8 cellular contexts compared by ENCODE assay signal in genomic region chr1:171740356-171740863, GRCh38. TPM values are rescaled to one million over a fixed set of nuclear protein-coding genes. Genes with fewer than 3 reads are reported as not detected.
DNase-seq lines count a peak whose midpoint lies in the region; ATAC-seq and TF ChIP-seq lines count a peak whose summit lies in the region.

No MANE protein-coding gene starts in this region.

- H3K4me3 ChIP-seq in hepatocyte (no peak overlapping the region), thoracic aorta (peak overlapping the region; percentile 98), suprapubic skin (no peak overlapping the region)

- H3K36me3 Mint-ChIP-seq in activated T-cell treated with anti-CD3 and anti-CD28 coated beads, Interleukin-2, amount 50 U/mL, for 72 hours (ENCODE audit: insufficient read depth in 2 of 2) = peaks cover 11 to 12% of the 10 kb centered on the region in 2 donors
- H3K36me3 Mint-ChIP-seq in activated CD4-positive, alpha-beta memory T cell treated with anti-CD3 and anti-CD28 coated beads, Interleukin-2, amount 10 ng/mL, durations not matched to agents 7 days and 5 days (ENCODE audit: low read depth) = peaks cover 45% of the 10 kb centered on the region

- 82% methylated on average over 2 of the region's 2 CpGs for WGBS in hepatocyte (ENCODE audit: low lambda C conversion rate, missing lambda C conversion rate)
- WGBS in suprapubic skin = 78% methylated on average over 2 of the region's 2 CpGs

- TF ChIP-seq POLR2A in suprapubic skin (IDR thresholded peaks at IDR 0.05) = no peak

- ATAC-seq in activated T-cell treated with anti-CD3 and anti-CD28 coated beads, Interleukin-2, amount 50 U/mL, for 72 hours (replicated peaks in 1 of 2) = no peak
- ATAC-seq in thoracic aorta (ENCODE audit: insufficient number of reproducible peaks, low FRiP score, low read depth) (no peak), GM19467 (IDR thresholded peaks at IDR 0.05; ENCODE audit: unreplicated experiment) (no peak)

- H3K4me3 Mint-ChIP-seq in activated T-cell treated with anti-CD3 and anti-CD28 coated beads, Interleukin-2, amount 50 U/mL, for 72 hours = peak overlapping the region; percentile 99
- peak overlapping the region; percentile 99 for H3K4me3 Mint-ChIP-seq in activated CD4-positive, alpha-beta memory T cell treated with anti-CD3 and anti-CD28 coated beads, Interleukin-2, amount 10 ng/mL, durations not matched to agents 7 days and 5 days

- H3K27ac Mint-ChIP-seq in activated T-cell treated with anti-CD3 and anti-CD28 coated beads, Interleukin-2, amount 50 U/mL, for 72 hours = peak overlapping the region; percentile 91
- H3K27ac Mint-ChIP-seq in activated CD4-positive, alpha-beta memory T cell treated with anti-CD3 and anti-CD28 coated beads, Interleukin-2, amount 10 ng/mL, durations not matched to agents 7 days and 5 days = peak overlapping the region; percentile 100

- TF ChIP-seq CTCF in hepatocyte (IDR thresholded peaks at IDR 0.05; ENCODE audit: poor library complexity) = no peak
- no peak for TF ChIP-seq CTCF in thoracic aorta (IDR thresholded peaks at IDR 0.05)
- no peak for TF ChIP-seq CTCF in suprapubic skin (IDR thresholded peaks at IDR 0.05)

- no peaks in the 10 kb centered on the region for H3K9me3 Mint-ChIP-seq in activated T-cell treated with anti-CD3 and anti-CD28 coated beads, Interleukin-2, amount 50 U/mL, for 72 hours
- H3K9me3 Mint-ChIP-seq in activated CD4-positive, alpha-beta memory T cell treated with anti-CD3 and anti-CD28 coated beads, Interleukin-2, amount 10 ng/mL, durations not matched to agents 7 days and 5 days = no peaks in the 10 kb centered on the region

- H3K27me3 Mint-ChIP-seq in activated T-cell treated with anti-CD3 and anti-CD28 coated beads, Interleukin-2, amount 50 U/mL, for 72 hours (ENCODE audit: low read depth) = no peaks in the 10 kb centered on the region
- no peaks in the 10 kb centered on the region for H3K27me3 Mint-ChIP-seq in activated CD4-positive, alpha-beta memory T cell treated with anti-CD3 and anti-CD28 coated beads, Interleukin-2, amount 10 ng/mL, durations not matched to agents 7 days and 5 days

- peaks cover 10% of the 10 kb centered on the region for H3K79me2 ChIP-seq in hepatocyte

- no peaks in the 10 kb centered on the region for H3K9me2 ChIP-seq in hepatocyte (replicated peaks; ENCODE audit: insufficient read depth)

- no peaks in the 10 kb centered on the region for H3K27me3 ChIP-seq in hepatocyte
- H3K27me3 ChIP-seq in thoracic aorta (replicated peaks; ENCODE audit: insufficient read depth) = no peaks in the 10 kb centered on the region
- no peaks in the 10 kb centered on the region for H3K27me3 ChIP-seq in suprapubic skin

- H3K36me3 ChIP-seq in hepatocyte (replicated peaks; ENCODE audit: insufficient read depth, low read depth) = no peaks in the 10 kb centered on the region
- H3K36me3 ChIP-seq in thoracic aorta = peaks cover 12% of the 10 kb centered on the region
- peaks cover 16% of the 10 kb centered on the region for H3K36me3 ChIP-seq in suprapubic skin

- POLR2A ChIA-PET in activated CD4-positive, alpha-beta memory T cell treated with anti-CD3 and anti-CD28 coated beads, Interleukin-2, amount 10 ng/mL, durations not matched to agents 7 days and 5 days (lab: Charles Lee) = interaction anchor here (1.1 to 6.0 kb wide), 14 partner anchors 11 to 254 kb away, joined by 3 to 108 read pairs (median 6); partner anchors contain the start of genes METTL13 and PRRC2C

- H3K4me1 ChIP-seq in hepatocyte (ENCODE audit: insufficient read depth) (no peaks in the 10 kb centered on the region), thoracic aorta (ENCODE audit: control insufficient read depth in 1 of 2, low read depth in 2 of 2) (peaks cover 27 to 56% of the 10 kb centered on the region in 2 donors), suprapubic skin (peaks cover 35% of the 10 kb centered on the region)

- CTCF ChIA-PET in activated CD4-positive, alpha-beta memory T cell treated with anti-CD3 and anti-CD28 coated beads, Interleukin-2, amount 10 ng/mL, durations not matched to agents 7 days and 5 days (lab: Charles Lee) = interaction anchor here (1.0 to 2.6 kb wide), 6 partner anchors 61 to 255 kb away, joined by 3 to 12 read pairs (median 6); partner anchors contain the start of gene PRRC2C

- no peak overlapping the region for H2AFZ ChIP-seq in hepatocyte

- H3K27ac ChIP-seq in hepatocyte (no peak overlapping the region), thoracic aorta (peak overlapping the region in 1 of 2 donors; percentile 92), suprapubic skin (no peak overlapping the region)

- H3K9me3 ChIP-seq in hepatocyte (ENCODE audit: low read depth) (no peaks in the 10 kb centered on the region), thoracic aorta (no peaks in the 10 kb centered on the region), suprapubic skin (no peaks in the 10 kb centered on the region)

- H3K4me2 ChIP-seq in hepatocyte = peak overlapping the region; percentile 84

- H4K20me1 ChIP-seq in hepatocyte (ENCODE audit: insufficient read depth, poor library complexity, severe bottlenecking) = no peaks in the 10 kb centered on the region

- no peak for TF ChIP-seq EP300 in suprapubic skin (IDR thresholded peaks at IDR 0.05)

- peaks cover 54% of the 10 kb centered on the region for H3K4me1 Mint-ChIP-seq in activated T-cell treated with anti-CD3 and anti-CD28 coated beads, Interleukin-2, amount 50 U/mL, for 72 hours (ENCODE audit: low read depth)
- peaks cover 51% of the 10 kb centered on the region for H3K4me1 Mint-ChIP-seq in activated CD4-positive, alpha-beta memory T cell treated with anti-CD3 and anti-CD28 coated beads, Interleukin-2, amount 10 ng/mL, durations not matched to agents 7 days and 5 days

- no peak for DNase-seq in activated T-cell treated with anti-CD3 and anti-CD28 coated beads, Interleukin-2, amount 50 U/mL, for 72 hours
- DNase-seq in activated T-cell treated with anti-CD3 and anti-CD28 coated beads for 4 hours (no peak), hepatocyte (ENCODE audit: low spot score) (no peak), thoracic aorta (ENCODE audit: low spot score) (no peak), NCI-H510A (lab: John Stamatoyannopoulos, UW) (no peak), suprapubic skin (ENCODE audit: low spot score in 2 of 2) (no peak)
- no peak for DNase-seq in activated CD4-positive, alpha-beta memory T cell treated with anti-CD3 and anti-CD28 coated beads, Interleukin-2, amount 10 ng/mL, durations not matched to agents 7 days and 5 days

RNA-seq across cellular contexts. Expression of gene VAMP4, which starts 1.5 kb away (rescaled TPM):
- total RNA-seq in activated T-cell treated with anti-CD3 and anti-CD28 coated beads, Interleukin-2, amount 50 U/mL, for 72 hours = 10 to 100 TPM; 18.9 to 19.2 TPM
- total RNA-seq in activated CD4-positive, alpha-beta memory T cell treated with anti-CD3 and anti-CD28 coated beads, Interleukin-2, amount 10 ng/mL, durations not matched to agents 7 days and 5 days = 10 to 100 TPM; 31.3 to 31.5 TPM
- 8.9 and 9.1 TPM in 2 replicates for total RNA-seq in hepatocyte
- polyA plus RNA-seq in hepatocyte = 5.8 and 9.5 TPM in 2 replicates
- 10 to 100 TPM; 25.5 to 26.1 TPM for total RNA-seq in thoracic aorta
- 10 to 100 TPM in 3 of 4 donors, 1 to 10 TPM in 1; 9.3 to 23.3 (median 10.7) TPM for total RNA-seq in suprapubic skin

RNA-seq across cellular contexts. Expression of gene METTL13, which starts 41.0 kb away (rescaled TPM):
- 10 to 100 TPM; 38.0 to 46.4 TPM for total RNA-seq in activated T-cell treated with anti-CD3 and anti-CD28 coated beads, Interleukin-2, amount 50 U/mL, for 72 hours
- total RNA-seq in activated CD4-positive, alpha-beta memory T cell treated with anti-CD3 and anti-CD28 coated beads, Interleukin-2, amount 10 ng/mL, durations not matched to agents 7 days and 5 days = 10 to 100 TPM; 42.9 to 44.5 TPM
- total RNA-seq in hepatocyte = 18.9 and 24.4 TPM in 2 replicates
- 19.5 and 24.0 TPM in 2 replicates for polyA plus RNA-seq in hepatocyte
- 10 to 100 TPM; 15.7 to 24.8 TPM for total RNA-seq in thoracic aorta
- total RNA-seq in suprapubic skin = 10 to 100 TPM; 20.2 to 29.4 (median 23.4) TPM
